ENCODE assay signal across 15 cellular contexts in genomic region chr19:39808688-39809087, GRCh38. TPM values are rescaled to one million over a fixed set of nuclear protein-coding genes. Genes with fewer than 3 reads are reported as not detected.
"Had no signal": no experiment of that assay in that cellular context is flagged by ENCODE, and none has a peak within 500 bp of the region (broad histone marks: within the 10 kb centered on the region; RNA-seq: fewer than 3 reads in every experiment).

No MANE protein-coding gene starts in this region.

RNA-seq across cellular contexts. Expression of gene LEUTX, which starts 30.0 kb away (rescaled TPM):
- total RNA-seq: activated B cell treated with CpG ODN at 0.5 μM for 24 hours; activated CD4-positive, alpha-beta memory T cell treated with anti-CD3 and anti-CD28 coated beads for 36 hours; activated CD4-positive, alpha-beta T cell treated with anti-CD3 and anti-CD28 coated beads, Interleukin-2, amount 10 ng/mL, durations not matched to agents 24 days and 14 days; activated CD8-positive, alpha-beta memory T cell treated with anti-CD3 and anti-CD28 coated beads for 36 hours; activated CD8-positive, alpha-beta T cell treated with anti-CD3 and anti-CD28 coated beads for 36 hours; activated naive CD8-positive, alpha-beta T cell treated with anti-CD3 and anti-CD28 coated beads, Interleukin-2, amount 10 ng/mL, durations not matched to agents 7 days and 5 days; activated T-cell treated with anti-CD3 and anti-CD28 coated beads, Interleukin-2, amount 50 U/mL, for 4 hours; activated T-cell treated with anti-CD3 and anti-CD28 coated beads, Interleukin-2, amount 50 U/mL, for 72 hours; activated T-helper 1 cell treated with anti-CD3 and anti-CD28 coated beads, Interleukin-12 subunit alpha, Interleukin-12 subunit beta, Interleukin-2, Interleukin-4 antibody, amounts not matched to agents 30 ng/mL and 10 ng/mL and 1 ng/mL, durations not matched to agents 14 hours and 24 hours and 36 hours; activated T-helper 2 cell treated with anti-CD3 and anti-CD28 coated beads, Interferon-gamma antibody, Interleukin-2, Interleukin-4, amounts not matched to agents 10 μg/mL and 5 μg/mL and 100 μg/mL, durations not matched to agents 14 hours and 24 hours and 36 hours; ascending aorta; bronchial epithelial cell; cardiac muscle cell; chondrocyte had no signal
- polyA plus RNA-seq: adipose tissue, cardiac muscle cell had no signal
